11 cellular contexts compared by ENCODE assay signal in the genomic region with DNA sequence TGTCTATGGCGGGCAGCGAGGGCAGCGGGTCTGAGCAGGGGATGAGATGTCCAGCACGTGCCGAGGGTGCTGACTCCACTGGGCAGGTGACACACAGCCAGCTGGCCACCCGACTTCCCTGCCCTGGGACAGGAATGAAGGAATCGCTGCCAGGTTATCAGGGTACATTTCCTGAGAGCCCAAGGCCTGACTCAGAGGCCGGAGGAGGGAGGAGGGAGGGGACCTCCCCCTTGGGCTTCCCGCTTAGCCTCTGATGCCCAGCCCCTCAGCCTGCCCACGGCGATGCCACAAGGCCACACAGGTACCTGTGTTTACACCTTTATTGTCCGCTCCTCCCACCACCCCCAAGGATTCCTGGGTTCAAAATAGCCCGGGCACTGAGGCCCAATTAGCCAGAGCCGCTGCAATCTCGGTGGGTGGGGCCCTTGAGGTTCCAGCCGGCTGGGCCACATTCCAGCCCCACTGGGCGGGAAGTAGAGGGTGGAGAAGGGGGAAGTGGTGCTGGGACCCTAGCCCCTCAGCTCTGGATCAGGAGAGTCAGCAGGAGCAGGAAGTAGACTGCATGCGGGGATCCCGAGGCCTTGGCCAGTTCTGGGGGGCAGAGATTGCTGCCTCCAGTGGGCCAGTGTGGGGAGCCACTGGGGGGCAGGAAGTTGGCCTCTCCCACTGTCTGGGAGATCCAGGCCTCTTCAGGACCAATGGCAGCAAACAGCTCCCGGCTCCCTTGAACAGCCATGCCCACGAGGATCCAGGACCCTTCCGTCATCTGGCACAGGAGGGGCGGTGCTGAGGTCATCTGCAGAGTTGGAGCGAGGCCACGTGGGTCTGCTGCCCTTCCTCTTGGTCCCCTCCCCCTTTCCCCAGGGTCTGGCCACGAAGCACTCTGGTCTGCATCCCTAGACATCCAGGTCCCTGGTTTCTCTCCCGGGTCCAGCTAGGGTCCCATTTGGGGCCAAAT. TPM values are rescaled to one million over a fixed set of nuclear protein-coding genes. Genes with fewer than 3 reads are reported as not detected.
A peak's percentile ranks its signal among the peaks of the same experiment; 100 is the strongest.
DNase-seq lines count a peak whose midpoint lies in the region; ATAC-seq and TF ChIP-seq lines count a peak whose summit lies in the region.
"Had no signal": no experiment of that assay in that cellular context is flagged by ENCODE, and none has a peak within 500 bp of the region (broad histone marks: within the 10 kb centered on the region; RNA-seq: fewer than 3 reads in every experiment).

No MANE protein-coding gene starts in this region.

- TF ChIP-seq CTCF in BJ (IDR thresholded peaks at IDR 0.05; ENCODE audit: insufficient read depth, low read depth, low read length): no peak
- peak in 1 of 6 experiments; percentile 2 for TF ChIP-seq CTCF in Peyer's patch (IDR thresholded peaks at IDR 0.05)
- no peak for TF ChIP-seq CTCF in fibroblast of mammary gland (conservative IDR thresholded peaks at IDR 0.05; ENCODE audit: control insufficient read depth, insufficient read depth, low read depth, low read length)
- TF ChIP-seq CTCF in omental fat pad (IDR thresholded peaks at IDR 0.05): no peak

- H3K36me3 ChIP-seq in BJ (ENCODE audit: control insufficient read depth, insufficient read depth, low read length) (no peaks in the 10 kb centered on the region), Peyer's patch (peaks cover 0 to under 1% (median 0%) of the 10 kb centered on the region in 3 donors)

- H3K27ac ChIP-seq in Peyer's patch: peak overlapping the region in 3 of 4 donors; percentile 77 to 95 (median 90)

- H3K27me3 ChIP-seq in BJ (ENCODE audit: control insufficient read depth, insufficient read depth, low read length) (no peaks in the 10 kb centered on the region), Peyer's patch (no peaks in the 10 kb centered on the region)

- intact Hi-C loops in posterior cingulate gyrus (cut with DNase I): no loop called here

- no peaks in the 10 kb centered on the region for H3K9me3 ChIP-seq in Peyer's patch

- POLR2A ChIA-PET in BJ (lab: Charles Lee): interaction anchor here (0.6 kb wide), 1 partner anchor 299 kb away, joined by 3 read pairs; no protein-coding TSS in a partner anchor

- H3K4me1 ChIP-seq in Peyer's patch: peaks cover 3 to 38% (median 7%) of the 10 kb centered on the region in 4 donors

- CTCF ChIA-PET in BJ (lab: Yijun Ruan, JAX): interaction anchor here (1.0 kb wide), 1 partner anchor 19 kb away, joined by 4 read pairs; no protein-coding TSS in a partner anchor

- H3K4me3 ChIP-seq in BJ (ENCODE audit: low read depth, low read length): no peak overlapping the region
- peak overlapping the region in 2 of 4 donors; percentile 11 to 37 for H3K4me3 ChIP-seq in Peyer's patch
- no peak overlapping the region for H3K4me3 ChIP-seq in fibroblast of mammary gland (ENCODE audit: control insufficient read depth, low read depth, low read length)

- TF ChIP-seq POLR2A in Peyer's patch (IDR thresholded peaks at IDR 0.05): peak; percentile 9 to 68

- DNase-seq in BJ (ENCODE audit: low read depth) (peak; percentile 4), Peyer's patch (peak in 2 of 3 donors; percentile 90 to 92), fibroblast of mammary gland (ENCODE audit: low read depth) (peak; percentile 57), omental fat pad (ENCODE audit: low spot score) (peak; percentile 62), SKM-1 treated with dmso at 0.1 percent for 144 hours (lab: John Stamatoyannopoulos, UW; ENCODE audit: unreplicated experiment) (no peak), posterior cingulate gyrus (no peak)
- DNase-seq: stimulated activated naive B cell treated with anti-CD40 and anti-IgM and Interleukin-4, amounts not matched to agents 10 μg/mL and 1 μg/mL and 100 μg/mL, for 72 hours had no signal

- ATAC-seq in omental fat pad (ENCODE audit: low FRiP score) (peak; percentile 57), GM21825 (IDR thresholded peaks at IDR 0.05; ENCODE audit: unreplicated experiment) (no peak), HG02870 (IDR thresholded peaks at IDR 0.05; ENCODE audit: unreplicated experiment) (no peak)
- ATAC-seq: activated naive CD4-positive, alpha-beta T cell treated with anti-CD3 and anti-CD28 coated beads, Interleukin-2, amount 50 U/mL, for 72 hours; stimulated activated naive B cell treated with anti-CD40 and anti-IgM and Interleukin-4, amounts not matched to agents 10 μg/mL and 1 μg/mL and 100 μg/mL, for 72 hours had no signal

RNA-seq across cellular contexts. Expression of a gene that starts 3.4 kb away (rescaled TPM):
- not detected in 2 replicates for polyA plus RNA-seq in BJ (2011; rRNA removed)
- polyA minus RNA-seq in BJ (2011; rRNA and poly(A)+ RNA removed): 0.09 TPM in 1 of 2 replicates, not detected in the other
- total RNA-seq in Peyer's patch (100 to 1,000 TPM in 3 of 4 donors, 10 to 100 TPM in 1; 27.2 to 666 (median 549) TPM), omental fat pad (1 to 10 TPM in 2 of 4 donors, under 1 TPM in 1, not detected in 1; 0.31 to 2.6 (median 2.6) TPM)
- total RNA-seq: activated naive CD4-positive, alpha-beta T cell treated with anti-CD3 and anti-CD28 coated beads, Interleukin-2, amount 50 U/mL, for 72 hours had no signal
- polyA plus RNA-seq: IgD-negative memory B cell had no signal

RNA-seq across cellular contexts. Expression of a gene that starts 11.0 kb away (rescaled TPM):
- polyA plus RNA-seq in BJ (2011; rRNA removed): 0.22 and 0.39 TPM in 2 replicates
- 0.46 TPM in 1 of 2 replicates, not detected in the other for polyA minus RNA-seq in BJ (2011; rRNA and poly(A)+ RNA removed)
- 10 to 100 TPM in 3 of 4 donors, not detected in 1; 26.1 to 31.3 (median 28.2) TPM for total RNA-seq in Peyer's patch
- 1 to 10 TPM; 4.1 to 8.8 (median 6.8) TPM for total RNA-seq in omental fat pad

RNA-seq across cellular contexts. Expression of a gene that starts 21.4 kb away (rescaled TPM):
- polyA plus RNA-seq in BJ (2011; rRNA removed): 28.9 and 31.9 TPM in 2 replicates
- polyA minus RNA-seq in BJ (2011; rRNA and poly(A)+ RNA removed): 14.6 and 22.9 TPM in 2 replicates
- total RNA-seq in Peyer's patch (10 to 100 TPM; 41.5 to 89.4 (median 70.0) TPM), omental fat pad (10 to 100 TPM; 39.4 to 72.2 (median 49.1) TPM)

RNA-seq across cellular contexts. Expression of a gene that starts 30.7 kb away (rescaled TPM):
- 31.0 and 56.0 TPM in 2 replicates for polyA plus RNA-seq in BJ (2011; rRNA removed)
- 27.7 and 37.0 TPM in 2 replicates for polyA minus RNA-seq in BJ (2011; rRNA and poly(A)+ RNA removed)
- 10 to 100 TPM; 30.5 to 71.4 (median 41.8) TPM for total RNA-seq in Peyer's patch
- total RNA-seq in omental fat pad: 10 to 100 TPM; 34.5 to 52.5 (median 43.4) TPM

RNA-seq across cellular contexts. Expression of a gene that starts 41.0 kb away (rescaled TPM):
- polyA plus RNA-seq in BJ (2011; rRNA removed): 109 and 113 TPM in 2 replicates
- 98.8 and 103 TPM in 2 replicates for polyA minus RNA-seq in BJ (2011; rRNA and poly(A)+ RNA removed)
- 100 to 1,000 TPM in 2 of 4 donors, 10 to 100 TPM in 2; 69.7 to 173 (median 121) TPM for total RNA-seq in Peyer's patch
- 100 to 1,000 TPM in 2 of 4 donors, 10 to 100 TPM in 2; 65.0 to 162 (median 116) TPM for total RNA-seq in omental fat pad

Comparison
In these comparisons a context has a peak if more than half of its experiments do, and no peak if none do; other contexts are left out.
1. DNase-seq: peak in BJ (single experiment), Peyer's patch (2 of 3), fibroblast of mammary gland (single experiment) and omental fat pad (single experiment); none in SKM-1 treated with dmso at 0.1 percent for 144 hours (single experiment) and posterior cingulate gyrus (0 of 10).
2. RNA of a gene that starts 3.4 kb away (total RNA-seq): 27.2 to 666 TPM in Peyer's patch; 0.31 to 2.6 TPM in omental fat pad; every median in the first group is over 4 times any median in the second.